ENCODE assay signal across 33 cellular contexts in genomic region chrX:131955099-131955777, GRCh38.
A peak's percentile ranks its signal among the peaks of the same experiment; 100 is the strongest.
DNase-seq lines count a peak whose midpoint lies in the region; ATAC-seq, FAIRE-seq and TF ChIP-seq lines count a peak whose summit lies in the region.
"Had no signal": no experiment of that assay in that cellular context is flagged by ENCODE, and none has a peak within 500 bp of the region (broad histone marks: within the 10 kb centered on the region; RNA-seq: fewer than 3 reads in every experiment).

No MANE protein-coding gene starts in this region.

- H3K4me2 ChIP-seq in A549: no peak overlapping the region
- H3K4me2 ChIP-seq: BLaER1, smooth muscle cell had no signal

- FAIRE-seq in A549 (lab: Jason Lieb, UNC): peak; percentile 43
- FAIRE-seq: HTR-8/SVneo had no signal

- DNase-seq in A549 (ENCODE audit: low read depth in 1 of 2, low spot score in 1 of 2) (no peak), activated gamma-delta T cell treated with Interleukin-2 at 50 U/mL for 16 hours (no peak), colonic mucosa (no peak)
- no peak for DNase-seq in stimulated activated CD4-positive, alpha-beta T cell treated with anti-CD3 and anti-CD28 coated beads, Interleukin-2, amount 100 ng/mL, for 24 hours
- DNase-seq: ACHN; activated CD4-positive, alpha-beta T cell treated with anti-CD3 and anti-CD28 coated beads, Interleukin-2, amount 10 ng/mL, durations not matched to agents 7 days and 5 days; COR-L47; dermis blood vessel endothelial cell; DMS79; foreskin keratinocyte; GDM1; H7; KBM-7; MG63; NCI-H2029; NCI-H526; ovary; Peyer's patch; retina; SHP77 treated with DMSO at 0.1 percent for 48 hours; substantia nigra; T-helper 9 cell; upper lobe of right lung; WERI-Rb-1 had no signal

- peaks cover 7% of the 10 kb centered on the region for H3K27me3 ChIP-seq in colonic mucosa
- H3K27me3 ChIP-seq: foreskin keratinocyte, MG63, ovary, Peyer's patch, upper lobe of right lung had no signal

- WGBS in A549 (ENCODE audit: missing lambda C conversion rate): 0% methylated on average over 2 of the region's 2 CpGs

- POLR2A ChIA-PET in A549 (lab: Yijun Ruan, JAX): no interaction called here

- no peak for TF ChIP-seq EP300 in A549 (IDR thresholded peaks at IDR 0.05)

- no peak overlapping the region for H3K4me3 ChIP-seq in A549
- no peak overlapping the region for H3K4me3 ChIP-seq in colonic mucosa
- H3K4me3 ChIP-seq: BLaER1, esophagus muscularis mucosa, lung, MG63, ovary, Peyer's patch, smooth muscle cell, upper lobe of right lung had no signal

- CTCF ChIA-PET in A549 (lab: Yijun Ruan, JAX): no interaction called here

- no peak for TF ChIP-seq RAD21 in A549 (conservative IDR thresholded peaks at IDR 0.05 in 1 of 2, IDR thresholded peaks at IDR 0.05 in 1 of 2)

- no peak for ATAC-seq in A549
- peak; percentile 77 for ATAC-seq in GM18858 (IDR thresholded peaks at IDR 0.05; ENCODE audit: unreplicated experiment)
- ATAC-seq in HG02852 (IDR thresholded peaks at IDR 0.05; ENCODE audit: unreplicated experiment): peak; percentile 73
- peak; percentile 64 for ATAC-seq in HG03565 (IDR thresholded peaks at IDR 0.05; ENCODE audit: unreplicated experiment)
- no peak for ATAC-seq in GM18511 (IDR thresholded peaks at IDR 0.05; ENCODE audit: unreplicated experiment)
- ATAC-seq: foreskin keratinocyte, upper lobe of right lung had no signal

- no peaks in the 10 kb centered on the region for H3K36me3 ChIP-seq in colonic mucosa
- H3K36me3 ChIP-seq: BLaER1, esophagus muscularis mucosa, MG63, ovary, Peyer's patch, upper lobe of right lung, WERI-Rb-1 had no signal

- H3K27ac ChIP-seq in A549 (no peak overlapping the region), colonic mucosa (no peak overlapping the region)
- H3K27ac ChIP-seq: BLaER1, esophagus muscularis mucosa, foreskin keratinocyte, ovary, Peyer's patch, upper lobe of right lung, WERI-Rb-1 had no signal

- H3K4me1 ChIP-seq in A549 (no peaks in the 10 kb centered on the region), colonic mucosa (no peaks in the 10 kb centered on the region)
- H3K4me1 ChIP-seq: BLaER1, esophagus muscularis mucosa, foreskin keratinocyte, Peyer's patch, upper lobe of right lung had no signal

- TF ChIP-seq POLR2A in A549 (IDR thresholded peaks at IDR 0.05; ENCODE audit: low read length): no peak

- no peaks in the 10 kb centered on the region for H3K9me3 ChIP-seq in A549
- H3K9me3 ChIP-seq in colonic mucosa: no peaks in the 10 kb centered on the region
- H3K9me3 ChIP-seq: BLaER1, esophagus muscularis mucosa, MG63, ovary, Peyer's patch, upper lobe of right lung had no signal

- H3K9ac ChIP-seq in colonic mucosa (ENCODE audit: low read depth in 2 of 2, low read length in 2 of 2): no peak overlapping the region
- H3K9ac ChIP-seq: BLaER1 had no signal

- no peak for TF ChIP-seq CTCF in A549 (IDR thresholded peaks at IDR 0.05)
- TF ChIP-seq CTCF in colonic mucosa (IDR thresholded peaks at IDR 0.05): no peak

- intact Hi-C loops in colonic mucosa (cut with DNase I): no loop called here

TF ChIP-seq in A549, 52 proteins besides CTCF, POLR2A, EP300 and RAD21:
- TF ChIP-seq HDAC2 (IDR thresholded peaks at IDR 0.05) (no peak), HOXB5 (CRISPR knock-in tag; IDR thresholded peaks at IDR 0.05) (no peak), CHD2 (IDR thresholded peaks at IDR 0.05; ENCODE audit: low read length, partially characterized antibody) (no peak), CEBPB (IDR thresholded peaks at IDR 0.05) (no peak), PHF8 (IDR thresholded peaks at IDR 0.05; ENCODE audit: borderline replicate concordance, low read depth) (no peak)

Comparison
In these comparisons a context has a peak if more than half of its experiments do, and no peak if none do; other contexts are left out.
1. ATAC-seq: peak in GM18858 (single experiment), HG02852 (single experiment) and HG03565 (single experiment); none in A549 (0 of 2) and GM18511 (single experiment).